In genomic region chr5:103110403-103110802, GRCh38 we compare ENCODE assay signal across 1 cellular context.
TF ChIP-seq lines count a peak whose summit lies in the region.

No MANE protein-coding gene starts in this region.

TF ChIP-seq in K562, 482 proteins besides CTCF, POLR2A, EP300 and RAD21 (continued from another document):
- TF ChIP-seq ZNF511 (CRISPR knock-in tag; IDR thresholded peaks at IDR 0.05) (no peak), ZFP36 (IDR thresholded peaks at IDR 0.05; ENCODE audit: low read depth, low read length, partially characterized antibody) (peak; percentile 24)
